In genomic region chr10:121027390-121027789, GRCh38 we compare ENCODE assay signal across 1 cellular context.
TF ChIP-seq lines count a peak whose summit lies in the region.

No MANE protein-coding gene starts in this region.

TF ChIP-seq in SK-N-SH, 30 proteins besides CTCF, POLR2A, EP300 and RAD21 (continued from another document):
- TF ChIP-seq REST (IDR thresholded peaks at IDR 0.05; ENCODE audit: low read depth, low read length): no peak
- no peak for TF ChIP-seq RFX5 (IDR thresholded peaks at IDR 0.05; ENCODE audit: low read length)
- TF ChIP-seq SMC3 (IDR thresholded peaks at IDR 0.05; ENCODE audit: low read depth, low read length): no peak
- TF ChIP-seq CHD2 (IDR thresholded peaks at IDR 0.05; ENCODE audit: low read length, partially characterized antibody): no peak
- TF ChIP-seq JUND (IDR thresholded peaks at IDR 0.05): no peak
- TF ChIP-seq MXI1 (IDR thresholded peaks at IDR 0.05; ENCODE audit: low read depth, low read length): no peak
